ENCODE assay signal across 8 cellular contexts in genomic region chr4:25863906-25864418, GRCh38. TPM values are rescaled to one million over a fixed set of nuclear protein-coding genes. Genes with fewer than 3 reads are reported as not detected.
DNase-seq lines count a peak whose midpoint lies in the region; ATAC-seq, FAIRE-seq and TF ChIP-seq lines count a peak whose summit lies in the region.

No MANE protein-coding gene starts in this region.

- peak overlapping the region; percentile 91 for H3K4me2 ChIP-seq in GM12878 (ENCODE audit: control insufficient read depth, insufficient read depth)

- peak overlapping the region; percentile 71; the same call in 1 of the 2 replicates for H3K4me3 ChIP-seq in GM12878

- no peaks in the 10 kb centered on the region for H4K20me1 ChIP-seq in GM12878 (ENCODE audit: control insufficient read depth, insufficient read depth)

- TF ChIP-seq POLR2A in GM12878 (IDR thresholded peaks at IDR 0.05; ENCODE audit: low read depth, low read length) = no peak

- H3K27me3 ChIP-seq in GM12878 (replicated peaks in 1 of 2; ENCODE audit: control insufficient read depth in 2 of 2, insufficient read depth in 2 of 2, low read length in 1 of 2) = peaks cover 1 to 6% of the 10 kb centered on the region in 2 experiments; a peak in 3 of 4 replicates

- H2AFZ ChIP-seq in GM12878 (ENCODE audit: control insufficient read depth, low read depth, low read length) = no peak overlapping the region

- no peak for FAIRE-seq in GM12878 (lab: Jason Lieb, UNC)

- peaks cover 35% of the 10 kb centered on the region for H3K4me1 Mint-ChIP-seq in stimulated activated naive CD8-positive, alpha-beta T cell treated with anti-CD3 and anti-CD28 coated beads, Interleukin-15, Interleukin-2, amounts not matched to agents 100 ng/mL and 50 ng/mL, for 24 hours (ENCODE audit: low read depth)
- H3K4me1 Mint-ChIP-seq in stimulated activated naive CD8-positive, alpha-beta T cell treated with anti-CD3 and anti-CD28 coated beads, Interleukin-15, amount 100 ng/mL, for 72 hours = peaks cover 22% of the 10 kb centered on the region
- peaks cover 26% of the 10 kb centered on the region for H3K4me1 Mint-ChIP-seq in mesothelial cell of epicardium

- no TSS peak for BruUV-seq in GM12878 (replicated peaks; lab: Mats Ljungman, UMichigan)

- H3K36me3 Mint-ChIP-seq in stimulated activated naive CD8-positive, alpha-beta T cell treated with anti-CD3 and anti-CD28 coated beads, Interleukin-15, Interleukin-2, amounts not matched to agents 100 ng/mL and 50 ng/mL, for 24 hours (ENCODE audit: low read depth) = peaks cover 3% of the 10 kb centered on the region
- no peaks in the 10 kb centered on the region for H3K36me3 Mint-ChIP-seq in mesothelial cell of epicardium

- intact Hi-C loops in GM12878 (cut with micrococcal nuclease; ENCODE audit: unreplicated experiment) = no loop called here

- peaks cover 6% of the 10 kb centered on the region for H3K79me2 ChIP-seq in GM12878 (ENCODE audit: control insufficient read depth, insufficient read depth, low read length)

- H3K4me3 Mint-ChIP-seq in stimulated activated naive CD8-positive, alpha-beta T cell treated with anti-CD3 and anti-CD28 coated beads, Interleukin-15, Interleukin-2, amounts not matched to agents 100 ng/mL and 50 ng/mL, for 24 hours = peak overlapping the region; percentile 75
- peak overlapping the region in 1 of 2 donors; percentile 64 for H3K4me3 Mint-ChIP-seq in stimulated activated naive CD8-positive, alpha-beta T cell treated with anti-CD3 and anti-CD28 coated beads, Interleukin-15, amount 100 ng/mL, for 72 hours
- peak overlapping the region; percentile 70 for H3K4me3 Mint-ChIP-seq in mesothelial cell of epicardium

- peaks cover 32% of the 10 kb centered on the region for H3K4me1 ChIP-seq in GM12878 (ENCODE audit: control insufficient read depth, insufficient read depth, low read length)

- H3K9me3 Mint-ChIP-seq in stimulated activated naive CD8-positive, alpha-beta T cell treated with anti-CD3 and anti-CD28 coated beads, Interleukin-15, Interleukin-2, amounts not matched to agents 100 ng/mL and 50 ng/mL, for 24 hours = no peaks in the 10 kb centered on the region
- H3K9me3 Mint-ChIP-seq in stimulated activated naive CD8-positive, alpha-beta T cell treated with anti-CD3 and anti-CD28 coated beads, Interleukin-15, amount 100 ng/mL, for 72 hours = no peaks in the 10 kb centered on the region
- H3K9me3 Mint-ChIP-seq in mesothelial cell of epicardium = no peaks in the 10 kb centered on the region

- peaks cover 1% of the 10 kb centered on the region; the same call in 2 of the 3 replicates for H3K9me3 ChIP-seq in GM12878 (replicated peaks; ENCODE audit: control insufficient read depth, insufficient read depth, low read length)

- peak overlapping the region; percentile 78 for H3K27ac Mint-ChIP-seq in stimulated activated naive CD8-positive, alpha-beta T cell treated with anti-CD3 and anti-CD28 coated beads, Interleukin-15, Interleukin-2, amounts not matched to agents 100 ng/mL and 50 ng/mL, for 24 hours
- H3K27ac Mint-ChIP-seq in stimulated activated naive CD8-positive, alpha-beta T cell treated with anti-CD3 and anti-CD28 coated beads, Interleukin-15, amount 100 ng/mL, for 72 hours = peak overlapping the region in 1 of 2 donors; percentile 62
- H3K27ac Mint-ChIP-seq in mesothelial cell of epicardium = no peak overlapping the region

- WGBS in GM12878 (ENCODE audit: insufficient coverage, insufficient replicate concordance, low lambda C conversion rate, missing lambda C conversion rate) = 61% methylated on average over 29 of the region's 29 CpGs

- CTCF ChIA-PET in GM12878 (lab: Yijun Ruan, JAX) = interaction anchor here (1.0 to 1.2 kb wide), 3 partner anchors 9 to 71 kb away, joined by 3 to 5 read pairs (median 3); no protein-coding TSS in a partner anchor

- POLR2A ChIA-PET in GM12878 (lab: Charles Lee) = interaction anchor here (1.2 to 2.3 kb wide), 3 partner anchors 10 to 20 kb away, joined by 3 to 8 read pairs (median 6); no protein-coding TSS in a partner anchor

- no peak for DNase-seq in stimulated activated naive CD8-positive, alpha-beta T cell treated with anti-CD3 and anti-CD28 coated beads, Interleukin-15, amount 100 ng/mL, for 72 hours
- DNase-seq in GM12878 (ENCODE audit: low read depth, low spot score) = no peak
- no peak for DNase-seq in mesothelial cell of epicardium (ENCODE audit: low spot score in 2 of 2, unreplicated experiment in 2 of 2)
- no peak for DNase-seq in CD1c-positive myeloid dendritic cell (ENCODE audit: extremely low spot score)
- DNase-seq in DMS79 treated with DMSO at 0.1 percent for 48 hours (lab: John Stamatoyannopoulos, UW) = no peak
- DNase-seq in UCSD-AML1 (lab: John Stamatoyannopoulos, UW; ENCODE audit: unreplicated experiment) = no peak

- H3K9ac ChIP-seq in GM12878 (ENCODE audit: control insufficient read depth, insufficient read depth, low read length) = peak overlapping the region; percentile 48; the same call in 1 of the 2 replicates

- TF ChIP-seq EP300 in GM12878 (IDR thresholded peaks at IDR 0.05; ENCODE audit: borderline replicate concordance in 1 of 2, control insufficient read depth in 1 of 2, low read depth in 2 of 2, low read length in 2 of 2) = no peak

- no peaks in the 10 kb centered on the region for H3K36me3 ChIP-seq in GM12878 (ENCODE audit: control insufficient read depth in 2 of 2, insufficient read depth in 2 of 2, low read length in 1 of 2)

- in situ Hi-C loops in GM12878 (cut with MboI) = no loop called here

- SMC1A ChIA-PET in GM12878 (lab: Charles Lee; ENCODE audit: uncharacterized antibody, unreplicated experiment) = interaction anchor here (1.2 to 3.8 kb wide), 3 partner anchors 13 to 49 kb away, joined by 3 to 22 read pairs (median 19); partner anchors contain the start of gene SMIM20

- no peak for TF ChIP-seq RAD21 in GM12878 (IDR thresholded peaks at IDR 0.05; ENCODE audit: insufficient read depth, low read depth, low read length)

- RAD21 ChIA-PET in GM12878 (lab: Charles Lee; ENCODE audit: unreplicated experiment) = interaction anchor here (1.4 to 2.9 kb wide), 2 partner anchors 10 to 15 kb away, joined by 4 to 10 read pairs; no protein-coding TSS in a partner anchor

- no peaks in the 10 kb centered on the region for H3K27me3 Mint-ChIP-seq in stimulated activated naive CD8-positive, alpha-beta T cell treated with anti-CD3 and anti-CD28 coated beads, Interleukin-15, Interleukin-2, amounts not matched to agents 100 ng/mL and 50 ng/mL, for 24 hours
- H3K27me3 Mint-ChIP-seq in stimulated activated naive CD8-positive, alpha-beta T cell treated with anti-CD3 and anti-CD28 coated beads, Interleukin-15, amount 100 ng/mL, for 72 hours = no peaks in the 10 kb centered on the region
- H3K27me3 Mint-ChIP-seq in mesothelial cell of epicardium (ENCODE audit: low read depth) = peaks cover 41% of the 10 kb centered on the region

- no peak overlapping the region for H3K27ac ChIP-seq in GM12878 (ENCODE audit: control insufficient read depth, insufficient read depth)

- TF ChIP-seq CTCF in GM12878 (IDR thresholded peaks at IDR 0.05 in 2 of 3, conservative IDR thresholded peaks at IDR 0.05 in 1 of 3; ENCODE audit: control insufficient read depth in 2 of 3, extremely low read depth in 1 of 3, insufficient read depth in 1 of 3, low read depth in 3 of 3, low read length in 3 of 3) (no peak), mesothelial cell of epicardium (IDR thresholded peaks at IDR 0.05; ENCODE audit: unreplicated experiment) (no peak)

- no peak for ATAC-seq in stimulated activated naive CD8-positive, alpha-beta T cell treated with anti-CD3 and anti-CD28 coated beads, Interleukin-15, amount 100 ng/mL, for 72 hours
- ATAC-seq in GM12878 (no peak), GM21786 (IDR thresholded peaks at IDR 0.05; ENCODE audit: unreplicated experiment) (no peak)

RNA-seq across cellular contexts. Expression of gene SEL1L3, which starts 1.2 kb away (rescaled TPM):
- total RNA-seq in GM12878 (2013; cell fraction: nucleolus; rRNA removed) = 303 and 318 TPM in 2 replicates
- total RNA-seq in GM12878 (2014; rRNA removed) = 49.5 and 56.9 TPM in 2 replicates
- 64.8 and 71.3 TPM in 2 replicates for total RNA-seq in GM12878 (2014; rRNA removed; fragmentation: Illumina TruSeq; extraction: Trizol)
- 52.0 and 54.6 TPM in 2 replicates for total RNA-seq in GM12878 (2021)
- polyA plus RNA-seq in GM12878 (2011; ENCODE audit: low read depth) = 65.9 TPM
- polyA plus RNA-seq in GM12878 (2011; rRNA removed) = 43.2 and 48.5 TPM in 2 replicates
- polyA plus RNA-seq in GM12878 (2011; cell fraction: cytosol; rRNA removed) = 18.9 and 20.7 TPM in 2 replicates
- polyA plus RNA-seq in GM12878 (2011; cell fraction: nucleus; rRNA removed) = 29.6 and 33.5 TPM in 2 replicates
- polyA plus RNA-seq in GM12878 (2012) = 59.5 and 76.1 TPM in 2 replicates
- 82.2 and 100 TPM in 2 replicates for polyA plus RNA-seq in GM12878 (2014; fragmentation: Illumina TruSeq; extraction: Trizol)
- 10 to 100 TPM; 26.9 to 28.4 TPM for polyA plus RNA-seq in GM12878 (2014; fragmentation: Nextera tagmentation; extraction: Ambion mirVana)
- polyA plus RNA-seq in GM12878 (2014; rRNA removed) = 48.3 and 51.4 TPM in 2 replicates
- polyA plus RNA-seq in GM12878 (2016; fragmentation: Nextera tagmentation; extraction: Ambion mirVana) = 10 to 100 TPM; 20.4 to 29.5 TPM
- polyA minus RNA-seq in GM12878 (2011; rRNA and poly(A)+ RNA removed) = 72.8 and 86.8 TPM in 2 replicates
- polyA minus RNA-seq in GM12878 (2011; cell fraction: cytosol; rRNA and poly(A)+ RNA removed) = 13.0 and 18.8 TPM in 2 replicates
- 27.8 and 34.7 TPM in 2 replicates for polyA minus RNA-seq in GM12878 (2011; cell fraction: nucleus; rRNA and poly(A)+ RNA removed)
- 13.8 to 14.4 TPM (median 14.3 TPM) in 3 replicates for total RNA-seq in mesothelial cell of epicardium

RNA-seq across cellular contexts. Expression of gene SMIM20, which starts 50.1 kb away (rescaled TPM):
- 3.4 and 6.1 TPM in 2 replicates for total RNA-seq in GM12878 (2013; cell fraction: nucleolus; rRNA removed)
- total RNA-seq in GM12878 (2014; rRNA removed) = 19.8 and 26.9 TPM in 2 replicates
- total RNA-seq in GM12878 (2014; rRNA removed; fragmentation: Illumina TruSeq; extraction: Trizol) = 21.8 and 22.3 TPM in 2 replicates
- total RNA-seq in GM12878 (2021) = 17.3 and 18.3 TPM in 2 replicates
- 25.9 TPM for polyA plus RNA-seq in GM12878 (2011; ENCODE audit: low read depth)
- 33.7 and 52.5 TPM in 2 replicates for polyA plus RNA-seq in GM12878 (2011; rRNA removed)
- 15.9 and 17.9 TPM in 2 replicates for polyA plus RNA-seq in GM12878 (2011; cell fraction: cytosol; rRNA removed)
- polyA plus RNA-seq in GM12878 (2011; cell fraction: nucleus; rRNA removed) = 7.0 and 7.9 TPM in 2 replicates
- 31.8 and 32.8 TPM in 2 replicates for polyA plus RNA-seq in GM12878 (2012)
- 19.8 and 24.0 TPM in 2 replicates for polyA plus RNA-seq in GM12878 (2014; fragmentation: Illumina TruSeq; extraction: Trizol)
- 10 to 100 TPM; 32.5 to 32.6 TPM for polyA plus RNA-seq in GM12878 (2014; fragmentation: Nextera tagmentation; extraction: Ambion mirVana)
- polyA plus RNA-seq in GM12878 (2014; rRNA removed) = 22.5 and 25.0 TPM in 2 replicates
- 10 to 100 TPM; 35.2 to 38.0 TPM for polyA plus RNA-seq in GM12878 (2016; fragmentation: Nextera tagmentation; extraction: Ambion mirVana)
- polyA minus RNA-seq in GM12878 (2011; rRNA and poly(A)+ RNA removed) = 3.4 and 4.9 TPM in 2 replicates
- 3.2 and 6.7 TPM in 2 replicates for polyA minus RNA-seq in GM12878 (2011; cell fraction: cytosol; rRNA and poly(A)+ RNA removed)
- polyA minus RNA-seq in GM12878 (2011; cell fraction: nucleus; rRNA and poly(A)+ RNA removed) = 1.1 and 1.5 TPM in 2 replicates
- 29.7 to 31.5 TPM (median 30.0 TPM) in 3 replicates for total RNA-seq in mesothelial cell of epicardium
